In genomic region chr6:140105857-140106256, GRCh38 we compare ENCODE assay signal across 8 cellular contexts.
DNase-seq lines count a peak whose midpoint lies in the region; ATAC-seq and TF ChIP-seq lines count a peak whose summit lies in the region.

No MANE protein-coding gene starts in this region.

- no peaks in the 10 kb centered on the region for H3K36me3 ChIP-seq in HUES6 (ENCODE audit: control insufficient read depth, insufficient read depth, low read length)
- H3K36me3 ChIP-seq in adipocyte (ENCODE audit: control insufficient read depth, insufficient read depth, low read length, severe bottlenecking): no peaks in the 10 kb centered on the region

- H3K4me1 ChIP-seq in HUES6 (ENCODE audit: control insufficient read depth, insufficient read depth, low read length) (peaks cover 11% of the 10 kb centered on the region), adipocyte (ENCODE audit: control insufficient read depth, insufficient read depth, low read length) (no peaks in the 10 kb centered on the region)

- no peak overlapping the region for H3K4me3 ChIP-seq in HUES6 (ENCODE audit: low read depth, low read length)
- H3K4me3 ChIP-seq in adipocyte (ENCODE audit: low read length): no peak overlapping the region

- H3K27me3 ChIP-seq in HUES6 (ENCODE audit: control insufficient read depth, insufficient read depth, low read length) (no peaks in the 10 kb centered on the region), adipocyte (replicated peaks; ENCODE audit: control insufficient read depth, insufficient read depth, low read length) (no peaks in the 10 kb centered on the region)

- H3K27ac ChIP-seq in C4-2B: no peak overlapping the region
- H3K27ac ChIP-seq in HUES6 (ENCODE audit: low read depth, low read length): 0 out of 2 replicates have a peak overlapping the region, but pooled peaks have one; percentile 15

- H3K9me3 ChIP-seq in HUES6 (ENCODE audit: control insufficient read depth, insufficient read depth, low read depth, low read length) (no peaks in the 10 kb centered on the region), adipocyte (ENCODE audit: control insufficient read depth, low read length) (no peaks in the 10 kb centered on the region)

- peak; percentile 41 for TF ChIP-seq CTCF in C4-2B (conservative IDR thresholded peaks at IDR 0.05)

- H3K9ac ChIP-seq in HUES6 (ENCODE audit: low read length) (no peak overlapping the region), adipocyte (ENCODE audit: low read length) (no peak overlapping the region)

- peak; percentile 4 for DNase-seq in adipocyte (ENCODE audit: low read depth)
- DNase-seq in islet precursor cell: peak; percentile 69
- DNase-seq in 8988T: no peak
- DNase-seq in foreskin melanocyte: no peak
- DNase-seq in effector CD8-positive, alpha-beta T cell (lab: John Stamatoyannopoulos, UW): no peak

- ATAC-seq in HG03432 (IDR thresholded peaks at IDR 0.05; ENCODE audit: unreplicated experiment): no peak

Comparison
In these comparisons a context has a peak if more than half of its experiments do, and no peak if none do; other contexts are left out.
1. DNase-seq: peak in adipocyte (single experiment) and islet precursor cell (single experiment); none in 8988T (single experiment), foreskin melanocyte (single experiment) and effector CD8-positive, alpha-beta T cell (single experiment).